ENCODE assay signal across 1 cellular context in the genomic region with DNA sequence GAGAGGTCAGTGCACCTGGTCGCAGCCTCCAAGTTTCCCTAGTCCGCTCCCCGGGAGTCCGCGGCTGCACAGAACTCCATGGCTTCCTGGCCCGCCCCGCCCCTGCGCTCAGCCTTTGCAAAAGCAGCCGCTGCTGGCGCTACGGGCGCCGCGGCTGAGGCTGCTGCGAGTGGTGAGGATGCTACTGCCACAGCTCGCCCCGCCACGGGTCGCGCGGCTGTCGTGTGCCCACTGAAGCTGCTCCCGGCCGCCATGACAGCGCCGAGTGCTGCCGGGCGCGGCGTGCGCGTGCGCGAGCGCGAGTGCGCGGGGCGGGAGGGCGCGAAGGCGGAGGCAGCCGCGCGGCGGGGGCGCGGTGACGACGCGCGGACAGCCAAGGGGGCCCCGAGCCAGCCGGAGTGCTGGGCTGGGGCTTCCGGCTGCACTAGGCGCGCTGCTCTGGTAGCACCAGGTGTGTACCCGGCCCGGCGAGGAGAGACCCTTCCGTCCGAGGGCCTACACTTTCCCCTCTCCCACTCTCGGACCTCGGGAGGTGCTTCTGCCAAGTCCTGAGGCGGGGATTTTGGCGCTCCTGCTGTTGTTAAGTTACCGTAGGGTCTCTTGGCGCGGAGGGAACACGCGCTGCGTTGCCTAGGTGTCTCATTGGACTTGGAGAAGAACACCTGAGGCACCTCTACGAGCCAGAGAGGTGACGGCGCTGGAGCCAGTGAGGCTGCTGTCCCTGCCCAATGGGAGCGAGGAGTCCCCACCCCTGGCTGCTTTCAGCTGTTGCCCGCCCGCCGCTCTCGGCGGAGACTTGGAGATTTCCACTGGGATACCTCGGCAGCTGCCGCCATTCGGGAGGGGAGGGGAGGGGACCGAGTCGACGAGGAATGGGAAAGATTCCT.
TF ChIP-seq lines count a peak whose summit lies in the region.

No MANE protein-coding gene starts in this region.

TF ChIP-seq in H1, 55 proteins besides CTCF, POLR2A, EP300 and RAD21 (continued from another document):
- TF ChIP-seq, protein P1, sequence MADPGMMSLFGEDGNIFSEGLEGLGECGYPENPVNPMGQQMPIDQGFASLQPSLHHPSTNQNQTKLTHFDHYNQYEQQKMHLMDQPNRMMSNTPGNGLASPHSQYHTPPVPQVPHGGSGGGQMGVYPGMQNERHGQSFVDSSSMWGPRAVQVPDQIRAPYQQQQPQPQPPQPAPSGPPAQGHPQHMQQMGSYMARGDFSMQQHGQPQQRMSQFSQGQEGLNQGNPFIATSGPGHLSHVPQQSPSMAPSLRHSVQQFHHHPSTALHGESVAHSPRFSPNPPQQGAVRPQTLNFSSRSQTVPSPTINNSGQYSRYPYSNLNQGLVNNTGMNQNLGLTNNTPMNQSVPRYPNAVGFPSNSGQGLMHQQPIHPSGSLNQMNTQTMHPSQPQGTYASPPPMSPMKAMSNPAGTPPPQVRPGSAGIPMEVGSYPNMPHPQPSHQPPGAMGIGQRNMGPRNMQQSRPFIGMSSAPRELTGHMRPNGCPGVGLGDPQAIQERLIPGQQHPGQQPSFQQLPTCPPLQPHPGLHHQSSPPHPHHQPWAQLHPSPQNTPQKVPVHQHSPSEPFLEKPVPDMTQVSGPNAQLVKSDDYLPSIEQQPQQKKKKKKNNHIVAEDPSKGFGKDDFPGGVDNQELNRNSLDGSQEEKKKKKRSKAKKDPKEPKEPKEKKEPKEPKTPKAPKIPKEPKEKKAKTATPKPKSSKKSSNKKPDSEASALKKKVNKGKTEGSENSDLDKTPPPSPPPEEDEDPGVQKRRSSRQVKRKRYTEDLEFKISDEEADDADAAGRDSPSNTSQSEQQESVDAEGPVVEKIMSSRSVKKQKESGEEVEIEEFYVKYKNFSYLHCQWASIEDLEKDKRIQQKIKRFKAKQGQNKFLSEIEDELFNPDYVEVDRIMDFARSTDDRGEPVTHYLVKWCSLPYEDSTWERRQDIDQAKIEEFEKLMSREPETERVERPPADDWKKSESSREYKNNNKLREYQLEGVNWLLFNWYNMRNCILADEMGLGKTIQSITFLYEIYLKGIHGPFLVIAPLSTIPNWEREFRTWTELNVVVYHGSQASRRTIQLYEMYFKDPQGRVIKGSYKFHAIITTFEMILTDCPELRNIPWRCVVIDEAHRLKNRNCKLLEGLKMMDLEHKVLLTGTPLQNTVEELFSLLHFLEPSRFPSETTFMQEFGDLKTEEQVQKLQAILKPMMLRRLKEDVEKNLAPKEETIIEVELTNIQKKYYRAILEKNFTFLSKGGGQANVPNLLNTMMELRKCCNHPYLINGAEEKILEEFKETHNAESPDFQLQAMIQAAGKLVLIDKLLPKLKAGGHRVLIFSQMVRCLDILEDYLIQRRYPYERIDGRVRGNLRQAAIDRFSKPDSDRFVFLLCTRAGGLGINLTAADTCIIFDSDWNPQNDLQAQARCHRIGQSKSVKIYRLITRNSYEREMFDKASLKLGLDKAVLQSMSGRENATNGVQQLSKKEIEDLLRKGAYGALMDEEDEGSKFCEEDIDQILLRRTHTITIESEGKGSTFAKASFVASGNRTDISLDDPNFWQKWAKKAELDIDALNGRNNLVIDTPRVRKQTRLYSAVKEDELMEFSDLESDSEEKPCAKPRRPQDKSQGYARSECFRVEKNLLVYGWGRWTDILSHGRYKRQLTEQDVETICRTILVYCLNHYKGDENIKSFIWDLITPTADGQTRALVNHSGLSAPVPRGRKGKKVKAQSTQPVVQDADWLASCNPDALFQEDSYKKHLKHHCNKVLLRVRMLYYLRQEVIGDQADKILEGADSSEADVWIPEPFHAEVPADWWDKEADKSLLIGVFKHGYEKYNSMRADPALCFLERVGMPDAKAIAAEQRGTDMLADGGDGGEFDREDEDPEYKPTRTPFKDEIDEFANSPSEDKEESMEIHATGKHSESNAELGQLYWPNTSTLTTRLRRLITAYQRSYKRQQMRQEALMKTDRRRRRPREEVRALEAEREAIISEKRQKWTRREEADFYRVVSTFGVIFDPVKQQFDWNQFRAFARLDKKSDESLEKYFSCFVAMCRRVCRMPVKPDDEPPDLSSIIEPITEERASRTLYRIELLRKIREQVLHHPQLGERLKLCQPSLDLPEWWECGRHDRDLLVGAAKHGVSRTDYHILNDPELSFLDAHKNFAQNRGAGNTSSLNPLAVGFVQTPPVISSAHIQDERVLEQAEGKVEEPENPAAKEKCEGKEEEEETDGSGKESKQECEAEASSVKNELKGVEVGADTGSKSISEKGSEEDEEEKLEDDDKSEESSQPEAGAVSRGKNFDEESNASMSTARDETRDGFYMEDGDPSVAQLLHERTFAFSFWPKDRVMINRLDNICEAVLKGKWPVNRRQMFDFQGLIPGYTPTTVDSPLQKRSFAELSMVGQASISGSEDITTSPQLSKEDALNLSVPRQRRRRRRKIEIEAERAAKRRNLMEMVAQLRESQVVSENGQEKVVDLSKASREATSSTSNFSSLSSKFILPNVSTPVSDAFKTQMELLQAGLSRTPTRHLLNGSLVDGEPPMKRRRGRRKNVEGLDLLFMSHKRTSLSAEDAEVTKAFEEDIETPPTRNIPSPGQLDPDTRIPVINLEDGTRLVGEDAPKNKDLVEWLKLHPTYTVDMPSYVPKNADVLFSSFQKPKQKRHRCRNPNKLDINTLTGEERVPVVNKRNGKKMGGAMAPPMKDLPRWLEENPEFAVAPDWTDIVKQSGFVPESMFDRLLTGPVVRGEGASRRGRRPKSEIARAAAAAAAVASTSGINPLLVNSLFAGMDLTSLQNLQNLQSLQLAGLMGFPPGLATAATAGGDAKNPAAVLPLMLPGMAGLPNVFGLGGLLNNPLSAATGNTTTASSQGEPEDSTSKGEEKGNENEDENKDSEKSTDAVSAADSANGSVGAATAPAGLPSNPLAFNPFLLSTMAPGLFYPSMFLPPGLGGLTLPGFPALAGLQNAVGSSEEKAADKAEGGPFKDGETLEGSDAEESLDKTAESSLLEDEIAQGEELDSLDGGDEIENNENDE (IDR thresholded peaks at IDR 0.05; ENCODE audit: insufficient replicate concordance, low read length), result no peak
- TF ChIP-seq TEAD4 (IDR thresholded peaks at IDR 0.05; ENCODE audit: low read depth, low read length) (no peak), CBX5 (IDR thresholded peaks at IDR 0.05; ENCODE audit: low read depth, low read length) (no peak), SP2 (IDR thresholded peaks at IDR 0.05; ENCODE audit: low read length) (no peak), RBBP5 (IDR thresholded peaks at IDR 0.05; ENCODE audit: borderline replicate concordance, low read depth, low read length) (peak; percentile 99), NRF1 (IDR thresholded peaks at IDR 0.05; ENCODE audit: low read depth, low read length) (peak; percentile 53), BACH1 (IDR thresholded peaks at IDR 0.05; ENCODE audit: low read length) (peak; percentile 61; the same call in 1 of the 2 replicates), TAF7 (optimal IDR thresholded peaks at IDR 0.05; ENCODE audit: borderline replicate concordance, low read depth, low read length) (peak; percentile 64), ZNF274 (IDR thresholded peaks at IDR 0.05; ENCODE audit: borderline replicate concordance, extremely low read depth, low read length) (no peak), CHD2 (IDR thresholded peaks at IDR 0.05; ENCODE audit: low read length) (no peak), CREB1 (IDR thresholded peaks at IDR 0.05) (peak; percentile 53), POU5F1 (IDR thresholded peaks at IDR 0.05; ENCODE audit: low read depth, low read length) (no peak), SP1 (IDR thresholded peaks at IDR 0.05; ENCODE audit: low read depth, low read length) (0 out of 2 replicates have a peak, but pooled peaks have one; percentile 10), SIX5 (IDR thresholded peaks at IDR 0.05; ENCODE audit: low read depth, low read length) (no peak), CTBP2 (IDR thresholded peaks at IDR 0.05; ENCODE audit: borderline replicate concordance, insufficient read depth, insufficient read length, low read length) (no peak), SRF (IDR thresholded peaks at IDR 0.05; ENCODE audit: low read depth, low read length) (no peak), TBP (IDR thresholded peaks at IDR 0.05; ENCODE audit: low read depth, low read length) (peak; percentile 54), ASH2L (IDR thresholded peaks at IDR 0.05; ENCODE audit: low read length) (peak; percentile 82), CHD1 (IDR thresholded peaks at IDR 0.05; ENCODE audit: low read depth, low read length) (no peak), EZH2 (IDR thresholded peaks at IDR 0.05; ENCODE audit: low read depth, low read length, severe bottlenecking) (no peak), HDAC2 (IDR thresholded peaks at IDR 0.05; ENCODE audit: borderline replicate concordance in 1 of 2, low read depth in 2 of 2, low read length in 2 of 2) (peak in 1 of 2 experiments; percentile 90; a peak in 3 of 4 replicates), POLR2AphosphoS5 (IDR thresholded peaks at IDR 0.05; ENCODE audit: low read depth, low read length) (peak; percentile 93), SIRT6 (IDR thresholded peaks at IDR 0.05; ENCODE audit: low read length) (no peak), KDM4A (IDR thresholded peaks at IDR 0.05; ENCODE audit: low read depth, low read length, severe bottlenecking) (peak; percentile 39), HDAC6 (IDR thresholded peaks at IDR 0.05; ENCODE audit: low read depth, low read length) (no peak), EGR1 (IDR thresholded peaks at IDR 0.05; ENCODE audit: borderline replicate concordance, low read depth, low read length) (0 out of 2 replicates have a peak, but pooled peaks have one; percentile 3), RNF2 (IDR thresholded peaks at IDR 0.05; ENCODE audit: borderline replicate concordance, low read depth, low read length, missing control alignments, poor library complexity, severe bottlenecking) (no peak), SIN3A (conservative IDR thresholded peaks at IDR 0.05 in 1 of 2, IDR thresholded peaks at IDR 0.05 in 1 of 2; ENCODE audit: low read depth in 1 of 2, low read length in 2 of 2) (peak; percentile 15 to 70; a peak in 2 of 4 replicates), PHF8 (conservative IDR thresholded peaks at IDR 0.05; ENCODE audit: low read depth, low read length) (peak; percentile 95), TAF1 (IDR thresholded peaks at IDR 0.05; ENCODE audit: low read depth, low read length) (peak; percentile 78)
- TF ChIP-seq, protein P2, sequence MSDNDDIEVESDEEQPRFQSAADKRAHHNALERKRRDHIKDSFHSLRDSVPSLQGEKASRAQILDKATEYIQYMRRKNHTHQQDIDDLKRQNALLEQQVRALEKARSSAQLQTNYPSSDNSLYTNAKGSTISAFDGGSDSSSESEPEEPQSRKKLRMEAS (IDR thresholded peaks at IDR 0.05), result peak; percentile 22; the same call in 1 of the 2 replicates
- TF ChIP-seq, protein P3, sequence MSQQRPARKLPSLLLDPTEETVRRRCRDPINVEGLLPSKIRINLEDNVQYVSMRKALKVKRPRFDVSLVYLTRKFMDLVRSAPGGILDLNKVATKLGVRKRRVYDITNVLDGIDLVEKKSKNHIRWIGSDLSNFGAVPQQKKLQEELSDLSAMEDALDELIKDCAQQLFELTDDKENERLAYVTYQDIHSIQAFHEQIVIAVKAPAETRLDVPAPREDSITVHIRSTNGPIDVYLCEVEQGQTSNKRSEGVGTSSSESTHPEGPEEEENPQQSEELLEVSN (IDR thresholded peaks at IDR 0.05), result peak; percentile 36
- TF ChIP-seq, protein P4, sequence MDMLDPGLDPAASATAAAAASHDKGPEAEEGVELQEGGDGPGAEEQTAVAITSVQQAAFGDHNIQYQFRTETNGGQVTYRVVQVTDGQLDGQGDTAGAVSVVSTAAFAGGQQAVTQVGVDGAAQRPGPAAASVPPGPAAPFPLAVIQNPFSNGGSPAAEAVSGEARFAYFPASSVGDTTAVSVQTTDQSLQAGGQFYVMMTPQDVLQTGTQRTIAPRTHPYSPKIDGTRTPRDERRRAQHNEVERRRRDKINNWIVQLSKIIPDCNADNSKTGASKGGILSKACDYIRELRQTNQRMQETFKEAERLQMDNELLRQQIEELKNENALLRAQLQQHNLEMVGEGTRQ (IDR thresholded peaks at IDR 0.05; ENCODE audit: low read length), result no peak
- TF ChIP-seq, protein P5, sequence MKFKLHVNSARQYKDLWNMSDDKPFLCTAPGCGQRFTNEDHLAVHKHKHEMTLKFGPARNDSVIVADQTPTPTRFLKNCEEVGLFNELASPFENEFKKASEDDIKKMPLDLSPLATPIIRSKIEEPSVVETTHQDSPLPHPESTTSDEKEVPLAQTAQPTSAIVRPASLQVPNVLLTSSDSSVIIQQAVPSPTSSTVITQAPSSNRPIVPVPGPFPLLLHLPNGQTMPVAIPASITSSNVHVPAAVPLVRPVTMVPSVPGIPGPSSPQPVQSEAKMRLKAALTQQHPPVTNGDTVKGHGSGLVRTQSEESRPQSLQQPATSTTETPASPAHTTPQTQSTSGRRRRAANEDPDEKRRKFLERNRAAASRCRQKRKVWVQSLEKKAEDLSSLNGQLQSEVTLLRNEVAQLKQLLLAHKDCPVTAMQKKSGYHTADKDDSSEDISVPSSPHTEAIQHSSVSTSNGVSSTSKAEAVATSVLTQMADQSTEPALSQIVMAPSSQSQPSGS (IDR thresholded peaks at IDR 0.05; ENCODE audit: low read length), result no peak
